In genomic region chr17:82566129-82566995, GRCh38 we compare ENCODE assay signal across 1 cellular context.
A peak's percentile ranks its signal among the peaks of the same experiment; 100 is the strongest.
TF ChIP-seq lines count a peak whose summit lies in the region.

No MANE protein-coding gene starts in this region.

TF ChIP-seq in HepG2, 621 proteins besides CTCF, POLR2A, EP300 and RAD21 (continued from another document and continues in another):
- TF ChIP-seq ZFX (CRISPR knock-in tag; IDR thresholded peaks at IDR 0.05; ENCODE audit: low read depth) (no peak; the same call in 1 of the 2 replicates), CREB3 (CRISPR knock-in tag; IDR thresholded peaks at IDR 0.05) (no peak), ZGPAT (CRISPR knock-in tag; IDR thresholded peaks at IDR 0.05) (peak; percentile 33; the same call in 1 of the 2 replicates), ZSCAN9 (CRISPR knock-in tag; IDR thresholded peaks at IDR 0.05; ENCODE audit: borderline replicate concordance) (no peak), ZNF572 (CRISPR knock-in tag; IDR thresholded peaks at IDR 0.05) (0 out of 2 replicates have a peak, but pooled peaks have one; percentile 48), SP1 (IDR thresholded peaks at IDR 0.05) (no peak), SP1 (CRISPR knock-in tag; IDR thresholded peaks at IDR 0.05) (no peak), NFKBIZ (CRISPR knock-in tag; IDR thresholded peaks at IDR 0.05) (no peak), HIVEP1 (CRISPR knock-in tag; IDR thresholded peaks at IDR 0.05) (0 out of 2 replicates have a peak, but pooled peaks have one; percentile 31), NBN (conservative IDR thresholded peaks at IDR 0.05) (no peak), ZNF792 (CRISPR knock-in tag; IDR thresholded peaks at IDR 0.05) (no peak), MED1 (CRISPR knock-in tag; IDR thresholded peaks at IDR 0.05) (peak; percentile 51), NCOA2 (CRISPR knock-in tag; IDR thresholded peaks at IDR 0.05) (peak; percentile 45; the same call in 1 of the 2 replicates), ZFP62 (CRISPR knock-in tag; IDR thresholded peaks at IDR 0.05) (no peak), RXRA (CRISPR knock-in tag; IDR thresholded peaks at IDR 0.05) (0 out of 2 replicates have a peak, but pooled peaks have one; percentile 30), FOXP1 (IDR thresholded peaks at IDR 0.05) (no peak), FOXP1 (CRISPR knock-in tag; IDR thresholded peaks at IDR 0.05) (peak; percentile 67; the same call in 1 of the 2 replicates), ZNF333 (CRISPR knock-in tag; IDR thresholded peaks at IDR 0.05; ENCODE audit: borderline replicate concordance) (peak; percentile 64; the same call in 1 of the 2 replicates), ESRRA (CRISPR knock-in tag; IDR thresholded peaks at IDR 0.05; ENCODE audit: low read depth) (no peak), PATZ1 (CRISPR knock-in tag; IDR thresholded peaks at IDR 0.05) (peak; percentile 37; the same call in 1 of the 2 replicates), BRF2 (CRISPR knock-in tag; IDR thresholded peaks at IDR 0.05) (no peak), ZFP36L2 (CRISPR knock-in tag; IDR thresholded peaks at IDR 0.05) (no peak), TEAD3 (CRISPR knock-in tag; optimal IDR thresholded peaks at IDR 0.05; ENCODE audit: borderline replicate concordance) (no peak), SOX5 (CRISPR knock-in tag; IDR thresholded peaks at IDR 0.05; ENCODE audit: borderline replicate concordance) (peak; percentile 46; the same call in 1 of the 2 replicates), ELF3 (CRISPR knock-in tag; IDR thresholded peaks at IDR 0.05) (0 out of 2 replicates have a peak, but pooled peaks have one; percentile 37), HNRNPL (IDR thresholded peaks at IDR 0.05; ENCODE audit: low read depth, low read length) (peak; percentile 79), IKZF1 (IDR thresholded peaks at IDR 0.05) (no peak), ZSCAN12 (CRISPR knock-in tag; IDR thresholded peaks at IDR 0.05) (no peak), ZNF496 (CRISPR knock-in tag; IDR thresholded peaks at IDR 0.05; ENCODE audit: insufficient replicate concordance) (no peak), FLYWCH1 (CRISPR knock-in tag; IDR thresholded peaks at IDR 0.05) (no peak), HOXA3 (CRISPR knock-in tag; IDR thresholded peaks at IDR 0.05) (peak; percentile 53), ZNF414 (CRISPR knock-in tag; IDR thresholded peaks at IDR 0.05) (no peak), GATAD2A (CRISPR knock-in tag; IDR thresholded peaks at IDR 0.05) (peak; percentile 48), CBX2 (IDR thresholded peaks at IDR 0.05; ENCODE audit: low read depth, low read length) (no peak), CBX2 (CRISPR knock-in tag; IDR thresholded peaks at IDR 0.05; ENCODE audit: low read depth) (no peak), POGK (CRISPR knock-in tag; conservative IDR thresholded peaks at IDR 0.05) (no peak), ARID3A (IDR thresholded peaks at IDR 0.05; ENCODE audit: low read depth, low read length) (no peak), JUN (CRISPR knock-in tag; IDR thresholded peaks at IDR 0.05) (no peak), ZNF580 (CRISPR knock-in tag; IDR thresholded peaks at IDR 0.05; ENCODE audit: borderline replicate concordance, low read depth) (no peak), ZNF883 (CRISPR knock-in tag; IDR thresholded peaks at IDR 0.05; ENCODE audit: not compliant biosample characterization) (peak; percentile 28), SP140L (CRISPR knock-in tag; IDR thresholded peaks at IDR 0.05; ENCODE audit: borderline replicate concordance) (no peak), MIER3 (CRISPR knock-in tag; IDR thresholded peaks at IDR 0.05; ENCODE audit: borderline replicate concordance) (no peak), ZNF362 (CRISPR knock-in tag; IDR thresholded peaks at IDR 0.05; ENCODE audit: borderline replicate concordance) (peak; percentile 74; the same call in 1 of the 2 replicates), ZNF383 (CRISPR knock-in tag; IDR thresholded peaks at IDR 0.05; ENCODE audit: borderline replicate concordance) (no peak), GABPB1 (CRISPR knock-in tag; IDR thresholded peaks at IDR 0.05) (no peak), ZNF614 (CRISPR knock-in tag; IDR thresholded peaks at IDR 0.05; ENCODE audit: borderline replicate concordance) (0 out of 2 replicates have a peak, but pooled peaks have one; percentile 24), ZNF772 (CRISPR knock-in tag; IDR thresholded peaks at IDR 0.05) (no peak), POGZ (CRISPR knock-in tag; IDR thresholded peaks at IDR 0.05) (no peak; the same call in 1 of the 2 replicates), SETDB1 (CRISPR knock-in tag; IDR thresholded peaks at IDR 0.05; ENCODE audit: borderline replicate concordance) (no peak), ARID5B (CRISPR knock-in tag; IDR thresholded peaks at IDR 0.05) (0 out of 2 replicates have a peak, but pooled peaks have one; percentile 8), HBP1 (CRISPR knock-in tag; IDR thresholded peaks at IDR 0.05; ENCODE audit: low read depth) (no peak), ZNF121 (CRISPR knock-in tag; IDR thresholded peaks at IDR 0.05) (no peak)
